Comparison of ENCODE assay signal across 15 cellular contexts in the genomic region with DNA sequence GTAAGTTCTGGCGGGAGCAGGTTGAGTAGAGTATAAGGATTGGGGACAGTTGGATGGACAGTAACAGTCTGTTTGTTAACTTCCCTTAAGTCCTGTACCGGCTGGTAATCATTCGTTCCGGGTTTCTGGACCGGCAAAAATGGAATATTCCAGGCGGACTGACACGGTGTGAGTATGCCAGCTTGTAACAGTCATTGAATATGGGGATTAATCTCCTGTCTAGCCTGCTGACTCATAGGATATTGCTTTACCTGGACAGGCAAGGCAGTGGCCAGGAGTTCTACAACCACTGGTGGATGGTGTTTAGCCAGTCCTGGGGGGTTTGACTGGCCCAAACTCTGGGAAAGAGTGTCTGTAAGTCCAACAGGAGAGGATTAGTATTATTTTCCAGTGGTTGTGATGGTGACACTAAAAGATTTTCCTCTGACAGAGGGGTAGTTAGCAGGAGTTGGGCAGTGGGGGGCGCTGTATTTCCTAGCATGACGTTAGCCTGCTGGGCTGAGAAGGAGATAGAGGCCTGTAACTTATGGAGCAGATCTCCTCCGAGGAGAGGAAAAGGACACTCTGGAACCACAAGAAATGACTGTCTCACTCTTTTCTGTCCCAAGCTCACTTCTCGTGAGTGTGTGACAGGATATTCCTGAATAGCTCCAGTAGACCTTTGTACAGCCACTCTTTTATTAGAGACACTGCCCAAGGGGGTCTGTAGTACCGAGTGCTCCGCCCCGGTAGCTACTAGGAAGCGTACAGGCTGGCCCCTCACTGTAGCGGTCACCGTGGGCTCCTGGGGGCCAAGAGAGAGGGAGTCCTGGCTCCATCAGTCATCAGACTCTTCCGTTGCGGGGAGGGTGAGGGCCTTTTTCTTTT.
DNase-seq lines count a peak whose midpoint lies in the region; ATAC-seq and TF ChIP-seq lines count a peak whose summit lies in the region.
"Had no signal": no experiment of that assay in that cellular context is flagged by ENCODE, and none has a peak within 500 bp of the region (broad histone marks: within the 10 kb centered on the region; RNA-seq: fewer than 3 reads in every experiment).

No MANE protein-coding gene starts in this region.

- H3K9me3 Mint-ChIP-seq in activated naive CD4-positive, alpha-beta T cell treated with anti-CD3 and anti-CD28 coated beads, Interleukin-2, amount 10 ng/mL, durations not matched to agents 7 days and 5 days: peaks cover 6% of the 10 kb centered on the region
- H3K9me3 Mint-ChIP-seq in activated naive CD4-positive, alpha-beta T cell treated with anti-CD3 and anti-CD28 coated beads, Interleukin-2, amount 50 U/mL, for 72 hours: peaks cover 26 to 28% of the 10 kb centered on the region in 2 donors
- H3K9me3 Mint-ChIP-seq in WTC11 (no peaks in the 10 kb centered on the region), progenitor cell of endocrine pancreas (ENCODE audit: low read depth) (no peaks in the 10 kb centered on the region)
- peaks cover 43% of the 10 kb centered on the region for H3K9me3 Mint-ChIP-seq in activated CD4-positive, alpha-beta T cell treated with anti-CD3 and anti-CD28 coated beads, Interleukin-2, amount 10 ng/mL, durations not matched to agents 24 days and 14 days

- POLR2A ChIA-PET in WTC11 (lab: Charles Lee): no interaction called here

- TF ChIP-seq CTCF in WTC11 (IDR thresholded peaks at IDR 0.05) (peak; percentile 54), progenitor cell of endocrine pancreas (IDR thresholded peaks at IDR 0.05; ENCODE audit: unreplicated experiment) (peak; percentile 36)

- intact Hi-C loops in activated CD4-positive, alpha-beta T cell treated with anti-CD3 and anti-CD28 coated beads, Interleukin-2, amount 10 ng/mL, durations not matched to agents 24 days and 14 days (cut with micrococcal nuclease): loop anchor here (5.0 to 10.0 kb wide), 2 partner anchors 41 to 1097 kb away; no protein-coding TSS in a partner anchor

- DNase-seq in activated naive CD4-positive, alpha-beta T cell treated with anti-CD3 and anti-CD28 coated beads, Interleukin-2, amount 10 ng/mL, durations not matched to agents 7 days and 5 days: no peak
- no peak for DNase-seq in activated naive CD4-positive, alpha-beta T cell treated with anti-CD3 and anti-CD28 coated beads, Interleukin-2, amount 50 U/mL, for 72 hours (ENCODE audit: low spot score in 2 of 2)
- DNase-seq in NCI-H69 (lab: John Stamatoyannopoulos, UW) (peak; percentile 15), WTC11 (ENCODE audit: low spot score) (peak; percentile 85), progenitor cell of endocrine pancreas (ENCODE audit: low spot score, unreplicated experiment) (no peak)
- no peak for DNase-seq in activated CD4-positive, alpha-beta T cell treated with anti-CD3 and anti-CD28 coated beads, Interleukin-2, amount 10 ng/mL, durations not matched to agents 24 days and 14 days
- DNase-seq in stimulated activated CD4-positive, alpha-beta T cell treated with anti-CD3 and anti-CD28 coated beads, Interleukin-4, amount 100 ng/mL, for 4 hours: no peak
- DNase-seq: activated CD4-positive, alpha-beta memory T cell treated with anti-CD3 and anti-CD28 coated beads, Interleukin-2, amount 10 ng/mL, durations not matched to agents 7 days and 5 days; central memory CD4-positive, alpha-beta T cell; EL; NCI-H1092; stimulated activated CD4-positive, alpha-beta T cell treated with anti-CD3 and anti-CD28 coated beads, Interleukin-4, amount 100 ng/mL, for 24 hours had no signal

- H3K27me3 Mint-ChIP-seq in activated naive CD4-positive, alpha-beta T cell treated with anti-CD3 and anti-CD28 coated beads, Interleukin-2, amount 10 ng/mL, durations not matched to agents 7 days and 5 days: peaks cover 100% of the 10 kb centered on the region
- H3K27me3 Mint-ChIP-seq in WTC11 (ENCODE audit: low read depth) (peaks cover 97% of the 10 kb centered on the region), progenitor cell of endocrine pancreas (peaks cover 97% of the 10 kb centered on the region)
- peaks cover 90% of the 10 kb centered on the region for H3K27me3 Mint-ChIP-seq in activated CD4-positive, alpha-beta T cell treated with anti-CD3 and anti-CD28 coated beads, Interleukin-2, amount 10 ng/mL, durations not matched to agents 24 days and 14 days

- H3K36me3 Mint-ChIP-seq in activated naive CD4-positive, alpha-beta T cell treated with anti-CD3 and anti-CD28 coated beads, Interleukin-2, amount 10 ng/mL, durations not matched to agents 7 days and 5 days: peaks cover 15% of the 10 kb centered on the region
- peaks cover 48 to 67% of the 10 kb centered on the region in 2 donors for H3K36me3 Mint-ChIP-seq in activated naive CD4-positive, alpha-beta T cell treated with anti-CD3 and anti-CD28 coated beads, Interleukin-2, amount 50 U/mL, for 72 hours
- no peaks in the 10 kb centered on the region for H3K36me3 Mint-ChIP-seq in WTC11
- H3K36me3 Mint-ChIP-seq in progenitor cell of endocrine pancreas (ENCODE audit: insufficient read depth): no peaks in the 10 kb centered on the region
- peaks cover 11% of the 10 kb centered on the region for H3K36me3 Mint-ChIP-seq in activated CD4-positive, alpha-beta T cell treated with anti-CD3 and anti-CD28 coated beads, Interleukin-2, amount 10 ng/mL, durations not matched to agents 24 days and 14 days (ENCODE audit: low read depth)

- CTCF ChIA-PET in activated naive CD4-positive, alpha-beta T cell treated with anti-CD3 and anti-CD28 coated beads, Interleukin-2, amount 10 ng/mL, durations not matched to agents 7 days and 5 days (lab: Charles Lee): no interaction called here
- CTCF ChIA-PET in WTC11 (lab: Charles Lee): interaction anchor here (0.6 to 2.9 kb wide), 23 partner anchors 10 to 283 kb away, joined by 3 to 15 read pairs (median 4); no protein-coding TSS in a partner anchor

- H3K4me1 Mint-ChIP-seq in activated naive CD4-positive, alpha-beta T cell treated with anti-CD3 and anti-CD28 coated beads, Interleukin-2, amount 10 ng/mL, durations not matched to agents 7 days and 5 days: peaks cover 2% of the 10 kb centered on the region
- peaks cover 91% of the 10 kb centered on the region for H3K4me1 Mint-ChIP-seq in WTC11
- H3K4me1 Mint-ChIP-seq in progenitor cell of endocrine pancreas (ENCODE audit: low read depth): peaks cover 16% of the 10 kb centered on the region
- peaks cover 5% of the 10 kb centered on the region for H3K4me1 Mint-ChIP-seq in activated CD4-positive, alpha-beta T cell treated with anti-CD3 and anti-CD28 coated beads, Interleukin-2, amount 10 ng/mL, durations not matched to agents 24 days and 14 days
- H3K4me1 Mint-ChIP-seq: activated CD4-positive, alpha-beta memory T cell treated with anti-CD3 and anti-CD28 coated beads, Interleukin-2, amount 10 ng/mL, durations not matched to agents 7 days and 5 days had no signal

- no peak for ATAC-seq in activated naive CD4-positive, alpha-beta T cell treated with anti-CD3 and anti-CD28 coated beads, Interleukin-2, amount 50 U/mL, for 72 hours
- ATAC-seq in WTC11: peak; percentile 39
- no peak for ATAC-seq in activated CD4-positive, CD25-positive, alpha-beta regulatory T cell treated with anti-CD3 and anti-CD28 coated beads, Interleukin-2, amount 50 U/mL, for 24 hours
- ATAC-seq: esophagus mucosa had no signal

- H3K27ac Mint-ChIP-seq in activated naive CD4-positive, alpha-beta T cell treated with anti-CD3 and anti-CD28 coated beads, Interleukin-2, amount 10 ng/mL, durations not matched to agents 7 days and 5 days: peak overlapping the region; percentile 31
- no peak overlapping the region for H3K27ac Mint-ChIP-seq in activated naive CD4-positive, alpha-beta T cell treated with anti-CD3 and anti-CD28 coated beads, Interleukin-2, amount 50 U/mL, for 72 hours
- H3K27ac Mint-ChIP-seq in WTC11 (no peak overlapping the region), progenitor cell of endocrine pancreas (no peak overlapping the region)
- no peak overlapping the region for H3K27ac Mint-ChIP-seq in activated CD4-positive, alpha-beta T cell treated with anti-CD3 and anti-CD28 coated beads, Interleukin-2, amount 10 ng/mL, durations not matched to agents 24 days and 14 days
- H3K27ac Mint-ChIP-seq: activated CD4-positive, alpha-beta memory T cell treated with anti-CD3 and anti-CD28 coated beads, Interleukin-2, amount 10 ng/mL, durations not matched to agents 7 days and 5 days; stimulated activated naive CD8-positive, alpha-beta T cell treated with anti-CD3 and anti-CD28 coated beads, Interleukin-15, Interleukin-2, amounts not matched to agents 100 ng/mL and 50 ng/mL, for 24 hours had no signal

- no peak overlapping the region for H3K4me3 Mint-ChIP-seq in activated naive CD4-positive, alpha-beta T cell treated with anti-CD3 and anti-CD28 coated beads, Interleukin-2, amount 10 ng/mL, durations not matched to agents 7 days and 5 days
- peak overlapping the region; percentile 74 for H3K4me3 Mint-ChIP-seq in WTC11
- no peak overlapping the region for H3K4me3 Mint-ChIP-seq in progenitor cell of endocrine pancreas (ENCODE audit: low read depth)
- H3K4me3 Mint-ChIP-seq in activated CD4-positive, alpha-beta T cell treated with anti-CD3 and anti-CD28 coated beads, Interleukin-2, amount 10 ng/mL, durations not matched to agents 24 days and 14 days: no peak overlapping the region
- H3K4me3 Mint-ChIP-seq: activated CD4-positive, alpha-beta memory T cell treated with anti-CD3 and anti-CD28 coated beads, Interleukin-2, amount 10 ng/mL, durations not matched to agents 7 days and 5 days; stimulated activated naive CD8-positive, alpha-beta T cell treated with anti-CD3 and anti-CD28 coated beads, Interleukin-15, Interleukin-2, amounts not matched to agents 100 ng/mL and 50 ng/mL, for 24 hours had no signal

Comparison
In these comparisons a context has a peak if more than half of its experiments do, and no peak if none do; other contexts are left out.
1. DNase-seq: peak in NCI-H69 (single experiment) and WTC11 (single experiment); none in activated naive CD4-positive, alpha-beta T cell treated with anti-CD3 and anti-CD28 coated beads, Interleukin-2, amount 10 ng/mL, durations not matched to agents 7 days and 5 days (single experiment), activated naive CD4-positive, alpha-beta T cell treated with anti-CD3 and anti-CD28 coated beads, Interleukin-2, amount 50 U/mL, for 72 hours (0 of 2), progenitor cell of endocrine pancreas (single experiment), activated CD4-positive, alpha-beta T cell treated with anti-CD3 and anti-CD28 coated beads, Interleukin-2, amount 10 ng/mL, durations not matched to agents 24 days and 14 days (single experiment) and stimulated activated CD4-positive, alpha-beta T cell treated with anti-CD3 and anti-CD28 coated beads, Interleukin-4, amount 100 ng/mL, for 4 hours (0 of 2).